ENCODE assay signal across 8 cellular contexts in genomic region chr19:4064551-4065260, GRCh38. TPM values are rescaled to one million over a fixed set of nuclear protein-coding genes. Genes with fewer than 3 reads are reported as not detected.
DNase-seq lines count a peak whose midpoint lies in the region; ATAC-seq and TF ChIP-seq lines count a peak whose summit lies in the region.

No MANE protein-coding gene starts in this region.

- peaks cover 17% of the 10 kb centered on the region for H3K36me3 ChIP-seq in MG63

- no peaks in the 10 kb centered on the region for H3K9me3 Mint-ChIP-seq in activated naive CD4-positive, alpha-beta T cell treated with anti-CD3 and anti-CD28 coated beads for 36 hours
- peaks cover 4% of the 10 kb centered on the region for H3K9me3 Mint-ChIP-seq in glutamatergic neuron (ENCODE audit: unreplicated experiment)

- peak overlapping the region; percentile 66 for H3K4me3 ChIP-seq in MG63

- peak overlapping the region; percentile 66 for H3K4me3 Mint-ChIP-seq in activated naive CD4-positive, alpha-beta T cell treated with anti-CD3 and anti-CD28 coated beads for 36 hours
- H3K4me3 Mint-ChIP-seq in glutamatergic neuron (ENCODE audit: unreplicated experiment) = no peak overlapping the region

- DNase-seq in activated CD8-positive, alpha-beta memory T cell treated with anti-CD3 and anti-CD28 coated beads for 24 hours = peak; percentile 80
- no peak for DNase-seq in activated CD8-positive, alpha-beta memory T cell treated with anti-CD3 and anti-CD28 coated beads, Interleukin-2, amount 50 U/mL, for 48 hours
- DNase-seq in MG63 (peak; percentile 59), glutamatergic neuron (peak; percentile 60), occipital lobe (lab: John Stamatoyannopoulos, UW) (peak; percentile 38), NCI-H187 treated with DMSO at 0.1 percent for 48 hours (lab: John Stamatoyannopoulos, UW) (no peak)
- peak; percentile 47 for DNase-seq in activated naive CD4-positive, alpha-beta T cell treated with anti-CD3 and anti-CD28 coated beads for 36 hours

- intact Hi-C loops in activated naive CD4-positive, alpha-beta T cell treated with anti-CD3 and anti-CD28 coated beads for 36 hours (cut with micrococcal nuclease) = loop anchor here (5.0 kb wide), 7 partner anchors 43 to 658 kb away; partner anchors contain the start of genes ANKRD24, APBA3, CACTIN and DPP9

- H3K36me3 Mint-ChIP-seq in activated naive CD4-positive, alpha-beta T cell treated with anti-CD3 and anti-CD28 coated beads for 36 hours (ENCODE audit: low read depth) = no peaks in the 10 kb centered on the region
- H3K36me3 Mint-ChIP-seq in glutamatergic neuron (ENCODE audit: unreplicated experiment) = no peaks in the 10 kb centered on the region

- H3K27ac Mint-ChIP-seq in activated naive CD4-positive, alpha-beta T cell treated with anti-CD3 and anti-CD28 coated beads for 36 hours = peak overlapping the region; percentile 36
- no peak overlapping the region for H3K27ac Mint-ChIP-seq in glutamatergic neuron (ENCODE audit: unreplicated experiment)

- H3K27me3 ChIP-seq in MG63 = no peaks in the 10 kb centered on the region

- H3K4me1 Mint-ChIP-seq in activated naive CD4-positive, alpha-beta T cell treated with anti-CD3 and anti-CD28 coated beads for 36 hours (ENCODE audit: low read depth) = peaks cover 39% of the 10 kb centered on the region
- H3K4me1 Mint-ChIP-seq in glutamatergic neuron (ENCODE audit: low read depth, unreplicated experiment) = peaks cover 2% of the 10 kb centered on the region

- no peak for ATAC-seq in GM19463 (IDR thresholded peaks at IDR 0.05; ENCODE audit: unreplicated experiment)

- CTCF ChIA-PET in activated naive CD4-positive, alpha-beta T cell treated with anti-CD3 and anti-CD28 coated beads for 36 hours (lab: Charles Lee) = no interaction called here

- TF ChIP-seq CTCF in glutamatergic neuron (IDR thresholded peaks at IDR 0.05; ENCODE audit: partially characterized antibody, unreplicated experiment) = no peak

- H3K27me3 Mint-ChIP-seq in activated naive CD4-positive, alpha-beta T cell treated with anti-CD3 and anti-CD28 coated beads for 36 hours (ENCODE audit: low read depth) = no peaks in the 10 kb centered on the region
- H3K27me3 Mint-ChIP-seq in glutamatergic neuron (ENCODE audit: unreplicated experiment) = peaks cover 5% of the 10 kb centered on the region

- no peaks in the 10 kb centered on the region for H3K9me3 ChIP-seq in MG63

RNA-seq across cellular contexts. Expression of gene ZBTB7A, which starts 2.0 kb away (rescaled TPM):
- total RNA-seq in MG63 (2014; rRNA removed; shearing (Covaris generic); ENCODE audit: low replicate concordance) = 7.8 and 8.7 TPM in 2 replicates
- total RNA-seq in activated naive CD4-positive, alpha-beta T cell treated with anti-CD3 and anti-CD28 coated beads for 36 hours = 10 to 100 TPM; 11.3 to 11.9 TPM
- total RNA-seq in glutamatergic neuron (ENCODE audit: unreplicated experiment) (21.8 TPM), occipital lobe (2.0 TPM)

RNA-seq across cellular contexts. Expression of gene PIAS4, which starts 57.2 kb away (rescaled TPM):
- 7.4 and 10.4 TPM in 2 replicates for total RNA-seq in MG63 (2014; rRNA removed; shearing (Covaris generic); ENCODE audit: low replicate concordance)
- 10 to 100 TPM; 16.1 to 20.1 TPM for total RNA-seq in activated naive CD4-positive, alpha-beta T cell treated with anti-CD3 and anti-CD28 coated beads for 36 hours
- total RNA-seq in glutamatergic neuron (ENCODE audit: unreplicated experiment) = 95.8 TPM
- 22.5 TPM for total RNA-seq in occipital lobe

RNA-seq across cellular contexts. Expression of gene MAP2K2, which starts 59.2 kb away (rescaled TPM):
- 115 and 216 TPM in 2 replicates for total RNA-seq in MG63 (2014; rRNA removed; shearing (Covaris generic); ENCODE audit: low replicate concordance)
- 100 to 1,000 TPM; 101 to 103 TPM for total RNA-seq in activated naive CD4-positive, alpha-beta T cell treated with anti-CD3 and anti-CD28 coated beads for 36 hours
- 148 TPM for total RNA-seq in glutamatergic neuron (ENCODE audit: unreplicated experiment)
- total RNA-seq in occipital lobe = 61.3 TPM

Comparison
In these comparisons a context has a peak if more than half of its experiments do, and no peak if none do; other contexts are left out.
1. DNase-seq: peak in activated CD8-positive, alpha-beta memory T cell treated with anti-CD3 and anti-CD28 coated beads for 24 hours (single experiment), MG63 (single experiment), activated naive CD4-positive, alpha-beta T cell treated with anti-CD3 and anti-CD28 coated beads for 36 hours (single experiment), glutamatergic neuron (single experiment) and occipital lobe (single experiment); none in activated CD8-positive, alpha-beta memory T cell treated with anti-CD3 and anti-CD28 coated beads, Interleukin-2, amount 50 U/mL, for 48 hours (single experiment) and NCI-H187 treated with DMSO at 0.1 percent for 48 hours (single experiment).